18 cellular contexts compared by ENCODE assay signal in the genomic region with DNA sequence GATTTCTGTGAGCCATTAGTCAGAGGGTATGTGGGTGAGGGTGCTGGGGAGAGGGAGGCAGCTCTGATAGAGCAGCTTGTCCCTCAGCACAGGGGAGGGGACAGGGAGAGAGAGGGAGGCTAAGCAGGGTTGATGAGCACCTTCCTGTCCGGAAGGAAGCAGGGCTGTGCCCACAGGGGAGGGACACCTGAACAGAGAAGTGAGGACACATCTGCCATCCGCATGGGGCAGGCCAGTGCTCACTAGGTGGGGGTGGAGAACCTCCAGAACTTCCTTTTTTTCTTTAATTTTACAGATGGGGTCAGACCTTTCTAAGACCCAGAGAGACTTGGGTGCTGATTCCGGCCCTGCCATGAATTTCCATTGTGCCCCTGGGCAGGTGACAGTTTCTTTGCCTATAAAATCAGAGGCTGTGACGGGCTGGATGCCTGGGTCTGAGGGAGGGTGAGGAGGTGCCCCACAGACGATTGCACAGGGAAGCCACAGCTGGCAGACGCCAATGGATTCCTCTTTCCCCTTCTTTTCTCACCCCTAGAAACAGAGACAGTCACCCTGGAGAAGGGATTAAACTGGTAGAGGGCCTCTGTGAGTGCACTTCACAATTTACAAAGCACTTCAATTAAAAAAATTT. TPM values are rescaled to one million over a fixed set of nuclear protein-coding genes. Genes with fewer than 3 reads are reported as not detected.
A peak's percentile ranks its signal among the peaks of the same experiment; 100 is the strongest.
DNase-seq lines count a peak whose midpoint lies in the region; ATAC-seq and TF ChIP-seq lines count a peak whose summit lies in the region.
"Had no signal": no experiment of that assay in that cellular context is flagged by ENCODE, and none has a peak within 500 bp of the region (broad histone marks: within the 10 kb centered on the region; RNA-seq: fewer than 3 reads in every experiment).

No MANE protein-coding gene starts in this region.

- H3K27me3 ChIP-seq in PC-9 (ENCODE audit: insufficient read depth, low read depth), result no peaks in the 10 kb centered on the region

- no peaks in the 10 kb centered on the region for H3K9me3 ChIP-seq in PC-9 (ENCODE audit: insufficient read depth, low read depth)

- peak; percentile 58 to 75 (median 68) for ATAC-seq in natural killer cell
- ATAC-seq: GM23338 had no signal

- H3K4me3 Mint-ChIP-seq in activated CD4-positive, alpha-beta memory T cell treated with anti-CD3 and anti-CD28 coated beads, Interleukin-2, amount 10 ng/mL, durations not matched to agents 7 days and 5 days, result no peak overlapping the region
- H3K4me3 Mint-ChIP-seq in natural killer cell, result no peak overlapping the region
- H3K4me3 Mint-ChIP-seq: GM23338 had no signal

- H3K4me2 ChIP-seq in PC-9, result no peak overlapping the region
- H3K4me2 ChIP-seq: GM23338 had no signal

- H4K20me1 ChIP-seq in PC-9 (ENCODE audit: insufficient read depth), result no peaks in the 10 kb centered on the region

- no peaks in the 10 kb centered on the region for H3K36me3 ChIP-seq in PC-9 (ENCODE audit: low read depth)

- intact Hi-C loops in natural killer cell (cut with micrococcal nuclease), result no loop called here
- intact Hi-C loops in PC-9 (cut with micrococcal nuclease; ENCODE audit: unreplicated experiment), result no loop called here

- POLR2A ChIA-PET in activated CD4-positive, alpha-beta memory T cell treated with anti-CD3 and anti-CD28 coated beads, Interleukin-2, amount 10 ng/mL, durations not matched to agents 7 days and 5 days (lab: Charles Lee), result interaction anchor here (1.2 kb wide), 1 partner anchor 19 kb away, joined by 3 read pairs; no protein-coding TSS in a partner anchor
- POLR2A ChIA-PET in PC-9 (lab: Charles Lee; ENCODE audit: unreplicated experiment), result no interaction called here

- H3K9me3 Mint-ChIP-seq in activated CD4-positive, alpha-beta memory T cell treated with anti-CD3 and anti-CD28 coated beads, Interleukin-2, amount 10 ng/mL, durations not matched to agents 7 days and 5 days, result no peaks in the 10 kb centered on the region
- no peaks in the 10 kb centered on the region for H3K9me3 Mint-ChIP-seq in natural killer cell
- H3K9me3 Mint-ChIP-seq: GM23338 had no signal

- DNase-seq in GM12865 (ENCODE audit: low read depth) (peak; percentile 28), NB4 (ENCODE audit: low read depth) (peak; percentile 82), natural killer cell (no peak), NCI-H2029 (lab: John Stamatoyannopoulos, UW) (no peak), NCI-H82 treated with DMSO at 0.1 percent for 48 hours (lab: John Stamatoyannopoulos, UW; ENCODE audit: unreplicated experiment) (no peak), cerebellar nuclear complex (lab: John Stamatoyannopoulos, UW) (no peak), PC-9 (no peak)
- peak; percentile 41 for DNase-seq in activated CD4-positive, alpha-beta memory T cell treated with anti-CD3 and anti-CD28 coated beads, Interleukin-2, amount 10 ng/mL, durations not matched to agents 7 days and 5 days
- DNase-seq: activated T-cell treated with anti-CD3 and anti-CD28 coated beads for 4 hours; amniotic stem cell; cortex of kidney; mesendoderm; NCI-H1092; NCI-H345; stimulated activated naive CD4-positive, alpha-beta T cell treated with Interleukin-2 at 50 U/mL for 16 hours had no signal

- CTCF ChIA-PET in activated CD4-positive, alpha-beta memory T cell treated with anti-CD3 and anti-CD28 coated beads, Interleukin-2, amount 10 ng/mL, durations not matched to agents 7 days and 5 days (lab: Charles Lee), result interaction anchor here (6.6 kb wide), 1 partner anchor 45 kb away, joined by 46 read pairs; no protein-coding TSS in a partner anchor
- CTCF ChIA-PET in PC-9 (lab: Charles Lee), result no interaction called here

- H3K4me3 ChIP-seq in GM12865 (ENCODE audit: low read depth, low read length), result no peak overlapping the region
- H3K4me3 ChIP-seq in NB4 (ENCODE audit: low read depth, low read length), result no peak overlapping the region
- H3K4me3 ChIP-seq in PC-9, result no peak overlapping the region
- H3K4me3 ChIP-seq: GM23338 had no signal

- no peak overlapping the region for H3K27ac ChIP-seq in PC-9

- peaks cover 25% of the 10 kb centered on the region for H3K27me3 Mint-ChIP-seq in activated CD4-positive, alpha-beta memory T cell treated with anti-CD3 and anti-CD28 coated beads, Interleukin-2, amount 10 ng/mL, durations not matched to agents 7 days and 5 days
- H3K27me3 Mint-ChIP-seq in natural killer cell (ENCODE audit: low read depth in 2 of 2), result peaks cover 5 to 13% of the 10 kb centered on the region in 2 donors

- H3K79me2 ChIP-seq in PC-9 (ENCODE audit: low read depth), result no peaks in the 10 kb centered on the region

- H3F3A ChIP-seq in PC-9 (ENCODE audit: insufficient read depth, low read depth), result peaks cover 19% of the 10 kb centered on the region; the same call in 1 of the 2 replicates

- no peak overlapping the region for H2AFZ ChIP-seq in PC-9

- no peak for TF ChIP-seq POLR2A in NB4 (IDR thresholded peaks at IDR 0.05; ENCODE audit: extremely low read depth, insufficient read length)

- peaks cover 27% of the 10 kb centered on the region for H3K4me1 ChIP-seq in PC-9 (replicated peaks; ENCODE audit: insufficient read depth)

- H3K36me3 Mint-ChIP-seq in activated CD4-positive, alpha-beta memory T cell treated with anti-CD3 and anti-CD28 coated beads, Interleukin-2, amount 10 ng/mL, durations not matched to agents 7 days and 5 days (ENCODE audit: low read depth), result no peaks in the 10 kb centered on the region
- H3K36me3 Mint-ChIP-seq in natural killer cell, result no peaks in the 10 kb centered on the region

- H3K27ac Mint-ChIP-seq in activated CD4-positive, alpha-beta memory T cell treated with anti-CD3 and anti-CD28 coated beads, Interleukin-2, amount 10 ng/mL, durations not matched to agents 7 days and 5 days, result no peak overlapping the region
- H3K27ac Mint-ChIP-seq in natural killer cell, result no peak overlapping the region
- H3K27ac Mint-ChIP-seq: GM23338, progenitor cell of endocrine pancreas had no signal

- no TSS peak for BruUV-seq in PC-9 (replicated peaks; lab: Mats Ljungman, UMichigan)

- TF ChIP-seq CTCF in GM12865 (IDR thresholded peaks at IDR 0.05; ENCODE audit: insufficient read depth, low read depth, low read length, missing control alignments) (no peak), NB4 (IDR thresholded peaks at IDR 0.05; ENCODE audit: low read depth, low read length) (no peak), natural killer cell (IDR thresholded peaks at IDR 0.05) (no peak), PC-9 (conservative IDR thresholded peaks at IDR 0.05) (no peak)

- peaks cover 14% of the 10 kb centered on the region for H3K4me1 Mint-ChIP-seq in activated CD4-positive, alpha-beta memory T cell treated with anti-CD3 and anti-CD28 coated beads, Interleukin-2, amount 10 ng/mL, durations not matched to agents 7 days and 5 days
- H3K4me1 Mint-ChIP-seq in natural killer cell, result peaks cover 0 to 10% of the 10 kb centered on the region in 2 donors
- H3K4me1 Mint-ChIP-seq: GM23338 had no signal

- no peaks in the 10 kb centered on the region for H3K9me2 ChIP-seq in PC-9 (ENCODE audit: insufficient read depth)

RNA-seq across cellular contexts. Expression of gene TGM5, which starts 4.1 kb away (rescaled TPM):
- total RNA-seq in activated CD4-positive, alpha-beta memory T cell treated with anti-CD3 and anti-CD28 coated beads, Interleukin-2, amount 10 ng/mL, durations not matched to agents 7 days and 5 days, result under 1 TPM; 0.20 to 0.28 TPM
- total RNA-seq in natural killer cell, result not detected
- 0.39 and 1.7 TPM in 2 replicates for total RNA-seq in PC-9 (2021)
- total RNA-seq: GM23338, progenitor cell of endocrine pancreas had no signal

RNA-seq across cellular contexts. Expression of gene TGM7, which starts 31.3 kb away (rescaled TPM):
- total RNA-seq in activated CD4-positive, alpha-beta memory T cell treated with anti-CD3 and anti-CD28 coated beads, Interleukin-2, amount 10 ng/mL, durations not matched to agents 7 days and 5 days, result not detected
- total RNA-seq in natural killer cell (not detected), PC-9 (2021) (not detected in 2 replicates)
- total RNA-seq: fibroblast of lung, GM23338, progenitor cell of endocrine pancreas had no signal

RNA-seq across cellular contexts. Expression of gene EPB42, which starts 50.0 kb away (rescaled TPM):
- not detected for total RNA-seq in activated CD4-positive, alpha-beta memory T cell treated with anti-CD3 and anti-CD28 coated beads, Interleukin-2, amount 10 ng/mL, durations not matched to agents 7 days and 5 days
- total RNA-seq in natural killer cell, result not detected
- total RNA-seq in PC-9 (2021), result not detected in 2 replicates
- total RNA-seq: fibroblast of lung, GM23338, progenitor cell of endocrine pancreas had no signal

RNA-seq across cellular contexts. Expression of gene LCMT2, which starts 59.6 kb away (rescaled TPM):
- 1 to 10 TPM; 8.9 to 9.5 TPM for total RNA-seq in activated CD4-positive, alpha-beta memory T cell treated with anti-CD3 and anti-CD28 coated beads, Interleukin-2, amount 10 ng/mL, durations not matched to agents 7 days and 5 days
- total RNA-seq in natural killer cell (10 to 100 TPM in 2 of 3 donors, 1 to 10 TPM in 1; 8.0 to 12.6 (median 10.2) TPM), PC-9 (2021) (4.7 and 6.4 TPM in 2 replicates)

Comparison
In these comparisons a context has a peak if more than half of its experiments do, and no peak if none do; other contexts are left out.
1. DNase-seq: peak in GM12865 (single experiment), NB4 (single experiment) and activated CD4-positive, alpha-beta memory T cell treated with anti-CD3 and anti-CD28 coated beads, Interleukin-2, amount 10 ng/mL, durations not matched to agents 7 days and 5 days (single experiment); none in natural killer cell (single experiment), NCI-H2029 (single experiment), NCI-H82 treated with DMSO at 0.1 percent for 48 hours (single experiment), cerebellar nuclear complex (0 of 2) and PC-9 (0 of 2).